Comparison of ENCODE assay signal across 13 cellular contexts in genomic region chr5:40914835-40915234, GRCh38. TPM values are rescaled to one million over a fixed set of nuclear protein-coding genes. Genes with fewer than 3 reads are reported as not detected.
A peak's percentile ranks its signal among the peaks of the same experiment; 100 is the strongest.
DNase-seq lines count a peak whose midpoint lies in the region; ATAC-seq and TF ChIP-seq lines count a peak whose summit lies in the region.
"Had no signal": no experiment of that assay in that cellular context is flagged by ENCODE, and none has a peak within 500 bp of the region (broad histone marks: within the 10 kb centered on the region; RNA-seq: fewer than 3 reads in every experiment).

No MANE protein-coding gene starts in this region.

- DNase-seq in H4 (ENCODE audit: low spot score) = peak; percentile 22
- DNase-seq in amniotic epithelial cell (ENCODE audit: low read depth) = peak; percentile 26
- no peak for DNase-seq in left ventricle myocardium inferior
- DNase-seq in sciatic nerve (ENCODE audit: low spot score) = no peak
- no peak for DNase-seq in stimulated activated CD4-positive, alpha-beta T cell treated with anti-CD3 and anti-CD28 coated beads, Interleukin-4, amount 100 ng/mL, for 4 hours
- DNase-seq in NCI-H82 (lab: John Stamatoyannopoulos, UW) = no peak
- DNase-seq in activated naive CD4-positive, alpha-beta T cell treated with Interleukin-2 at 50 U/mL for 16 hours = no peak
- DNase-seq in NCI-H2171 (lab: John Stamatoyannopoulos, UW) = no peak
- DNase-seq: Kasumi-1, natural killer cell, NCI-H2107 had no signal

- H3K4me3 ChIP-seq in left ventricle myocardium inferior = peak overlapping the region; percentile 51
- H3K4me3 ChIP-seq: BLaER1 treated with 17β-estradiol and CSF1 and Interleukin-3, amounts not matched to agents 10 nM and 100 nM had no signal

- intact Hi-C loops in left ventricle myocardium inferior (cut with micrococcal nuclease) = no loop called here
- intact Hi-C loops in sciatic nerve (cut with DNase I) = no loop called here

- H3K9me3 ChIP-seq in left ventricle myocardium inferior (replicated peaks) = no peaks in the 10 kb centered on the region
- H3K9me3 ChIP-seq: BLaER1 treated with 17β-estradiol and CSF1 and Interleukin-3, amounts not matched to agents 10 nM and 100 nM had no signal

- ATAC-seq in sciatic nerve = peak; percentile 22
- ATAC-seq: natural killer cell had no signal

- H3K36me3 ChIP-seq in left ventricle myocardium inferior = no peaks in the 10 kb centered on the region
- H3K36me3 ChIP-seq: BLaER1 treated with 17β-estradiol and CSF1 and Interleukin-3, amounts not matched to agents 10 nM and 100 nM had no signal

- H3K27me3 ChIP-seq in left ventricle myocardium inferior (ENCODE audit: low read depth) = no peaks in the 10 kb centered on the region
- H3K27me3 ChIP-seq: BLaER1 treated with 17β-estradiol and CSF1 and Interleukin-3, amounts not matched to agents 10 nM and 100 nM had no signal

- H3K4me1 ChIP-seq in left ventricle myocardium inferior = peaks cover 45% of the 10 kb centered on the region
- H3K4me1 ChIP-seq: BLaER1 treated with 17β-estradiol and CSF1 and Interleukin-3, amounts not matched to agents 10 nM and 100 nM had no signal

- peak overlapping the region; percentile 47 for H3K27ac ChIP-seq in left ventricle myocardium inferior (replicated peaks)
- H3K27ac ChIP-seq: BLaER1 treated with 17β-estradiol and CSF1 and Interleukin-3, amounts not matched to agents 10 nM and 100 nM had no signal

- no peak for TF ChIP-seq CTCF in left ventricle myocardium inferior (IDR thresholded peaks at IDR 0.05; ENCODE audit: borderline replicate concordance)

RNA-seq across cellular contexts. Expression of gene C7, which starts 5.5 kb away (rescaled TPM):
- 1.3 and 4.0 TPM in 2 replicates for total RNA-seq in H4 (2014; rRNA removed; shearing (Covaris generic))
- total RNA-seq in left ventricle myocardium inferior (175 TPM), sciatic nerve (37.4 TPM)
- total RNA-seq: natural killer cell; T-helper 2 cell treated with Interferon-gamma antibody and Interleukin-4, amounts not matched to agents 100 ng/mL and 5 ng/mL, for 36 hours had no signal

Comparison
In these comparisons a context has a peak if more than half of its experiments do, and no peak if none do; other contexts are left out.
1. DNase-seq: peak in H4 (single experiment) and amniotic epithelial cell (single experiment); none in left ventricle myocardium inferior (single experiment), sciatic nerve (single experiment), stimulated activated CD4-positive, alpha-beta T cell treated with anti-CD3 and anti-CD28 coated beads, Interleukin-4, amount 100 ng/mL, for 4 hours (0 of 2), NCI-H82 (single experiment), activated naive CD4-positive, alpha-beta T cell treated with Interleukin-2 at 50 U/mL for 16 hours (single experiment) and NCI-H2171 (single experiment).